ENCODE assay signal across 16 cellular contexts in genomic region chr9:108244676-108245075, GRCh38.
DNase-seq lines count a peak whose midpoint lies in the region; ATAC-seq and TF ChIP-seq lines count a peak whose summit lies in the region.
"Had no signal": no experiment of that assay in that cellular context is flagged by ENCODE, and none has a peak within 500 bp of the region (broad histone marks: within the 10 kb centered on the region; RNA-seq: fewer than 3 reads in every experiment).

No MANE protein-coding gene starts in this region.

- no peak for TF ChIP-seq POLR2A in uterus (IDR thresholded peaks at IDR 0.05)

- H3K36me3 ChIP-seq in uterus = no peaks in the 10 kb centered on the region

- H3K27ac ChIP-seq in angular gyrus (ENCODE audit: low read depth, low read length) = peak overlapping the region; percentile 39
- no peak overlapping the region for H3K27ac ChIP-seq in uterus
- H3K27ac ChIP-seq: A549, C4-2B had no signal

- TF ChIP-seq CTCF in fibroblast of villous mesenchyme (IDR thresholded peaks at IDR 0.05; ENCODE audit: insufficient read depth, low read depth, low read length) (no peak), uterus (IDR thresholded peaks at IDR 0.05) (no peak)

- H3K9me3 ChIP-seq in uterus = no peaks in the 10 kb centered on the region
- H3K9me3 ChIP-seq: A549, Caco-2 had no signal

- ATAC-seq in activated CD4-positive, CD25-positive, alpha-beta regulatory T cell treated with anti-CD3 and anti-CD28 coated beads, Interleukin-2, amount 50 U/mL, for 24 hours = no peak
- ATAC-seq: A549 had no signal

- DNase-seq in fibroblast of villous mesenchyme (ENCODE audit: low read depth) (peak; percentile 57), pons (ENCODE audit: low spot score) (peak; percentile 5), KG1 (lab: John Stamatoyannopoulos, UW) (no peak), uterus (no peak), DMS79 treated with DMSO at 0.1 percent for 48 hours (lab: John Stamatoyannopoulos, UW) (no peak)
- DNase-seq: AML-193; Caco-2; CD4-positive, alpha-beta T cell; GDM1; GOT3; H9; IMR-90 had no signal

- no peaks in the 10 kb centered on the region for H3K27me3 ChIP-seq in uterus

- H3K4me3 ChIP-seq in fibroblast of villous mesenchyme (ENCODE audit: low read depth, low read length) (no peak overlapping the region), uterus (no peak overlapping the region)
- H3K4me3 ChIP-seq: A549 had no signal

- no peaks in the 10 kb centered on the region for H3K4me1 ChIP-seq in uterus
- H3K4me1 ChIP-seq: A549, Caco-2 had no signal

- intact Hi-C loops in uterus (cut with DNase I; ENCODE audit: low total_unique reads) = no loop called here

Comparison
In these comparisons a context has a peak if more than half of its experiments do, and no peak if none do; other contexts are left out.
1. DNase-seq: peak in fibroblast of villous mesenchyme (single experiment) and pons (single experiment); none in KG1 (single experiment), uterus (0 of 2) and DMS79 treated with DMSO at 0.1 percent for 48 hours (single experiment).